In the genomic region with DNA sequence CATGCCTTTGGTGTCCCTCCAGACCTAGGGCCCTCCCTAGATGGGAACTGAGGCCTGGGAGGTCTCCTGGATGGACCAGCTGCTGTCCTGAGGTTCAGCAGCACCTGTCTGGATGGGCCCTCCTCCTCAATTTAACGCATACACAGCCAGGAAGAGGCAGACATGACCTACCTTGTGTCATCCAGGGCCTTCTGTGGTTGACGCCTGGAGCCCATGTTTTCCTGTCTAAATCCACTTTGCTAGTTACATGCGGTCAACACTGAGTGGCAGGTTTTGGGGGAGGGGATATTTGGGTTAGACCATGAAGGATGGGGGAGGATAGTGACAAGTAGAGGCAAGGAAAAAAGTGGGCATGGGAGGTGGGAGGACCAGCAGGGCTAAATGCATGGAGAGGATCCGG, we compare ENCODE assay signal across 13 cellular contexts. TPM values are rescaled to one million over a fixed set of nuclear protein-coding genes. Genes with fewer than 3 reads are reported as not detected.
A peak's percentile ranks its signal among the peaks of the same experiment; 100 is the strongest.
DNase-seq lines count a peak whose midpoint lies in the region; ATAC-seq and TF ChIP-seq lines count a peak whose summit lies in the region.
"Had no signal": no experiment of that assay in that cellular context is flagged by ENCODE, and none has a peak within 500 bp of the region (broad histone marks: within the 10 kb centered on the region; RNA-seq: fewer than 3 reads in every experiment).

No MANE protein-coding gene starts in this region.

- H3K36me3 ChIP-seq in HEK293 (ENCODE audit: control insufficient read depth in 2 of 2, insufficient read depth in 1 of 2, low read length in 2 of 2), result no peaks in the 10 kb centered on the region
- no peaks in the 10 kb centered on the region for H3K36me3 ChIP-seq in neuronal stem cell (replicated peaks in 1 of 2; ENCODE audit: control insufficient read depth in 2 of 2, insufficient read depth in 2 of 2, low read length in 2 of 2)
- H3K36me3 ChIP-seq: heart right ventricle, left lung, spleen had no signal

- no peak overlapping the region for H3K14ac ChIP-seq in neuronal stem cell (ENCODE audit: low read length)

- H3K27ac Mint-ChIP-seq in activated CD8-positive, alpha-beta memory T cell treated with anti-CD3 and anti-CD28 coated beads, Interleukin-2, amount 10 ng/mL, durations not matched to agents 7 days and 5 days, result peak overlapping the region; percentile 48
- peak overlapping the region; percentile 79 for H3K27ac Mint-ChIP-seq in activated T-helper 1 cell treated with anti-CD3 and anti-CD28 coated beads, Interleukin-12 subunit alpha, Interleukin-12 subunit beta, Interleukin-2, Interleukin-4 antibody, amounts not matched to agents 30 ng/mL and 10 ng/mL and 1 ng/mL, durations not matched to agents 14 hours and 24 hours and 36 hours
- no peak overlapping the region for H3K27ac Mint-ChIP-seq in T-helper 17 cell
- H3K27ac Mint-ChIP-seq: WTC11 had no signal

- no peak overlapping the region for H4K8ac ChIP-seq in neuronal stem cell (ENCODE audit: low read depth, low read length)

- DNase-seq in activated CD8-positive, alpha-beta memory T cell treated with anti-CD3 and anti-CD28 coated beads, Interleukin-2, amount 10 ng/mL, durations not matched to agents 7 days and 5 days, result no peak
- no peak for DNase-seq in activated CD8-positive, alpha-beta memory T cell treated with anti-CD3 and anti-CD28 coated beads, Interleukin-2, amount 50 U/mL, for 4 hours
- DNase-seq in activated T-helper 1 cell treated with anti-CD3 and anti-CD28 coated beads, Interleukin-12 subunit alpha, Interleukin-12 subunit beta, Interleukin-2, Interleukin-4 antibody, amounts not matched to agents 30 ng/mL and 10 ng/mL and 1 ng/mL, durations not matched to agents 14 hours and 24 hours and 36 hours (ENCODE audit: low spot score), result no peak
- no peak for DNase-seq in neuronal stem cell (ENCODE audit: low spot score)
- DNase-seq in T-helper 17 cell, result no peak
- no peak for DNase-seq in HT-29 (ENCODE audit: low spot score)
- DNase-seq: NCI-H1436 had no signal

- H2BK15ac ChIP-seq in neuronal stem cell (ENCODE audit: low read length), result no peak overlapping the region

- no peak for TF ChIP-seq CTCF in HEK293 (tag by site-specific recombination; IDR thresholded peaks at IDR 0.05)

- no peak overlapping the region for H4K91ac ChIP-seq in neuronal stem cell (ENCODE audit: low read depth, low read length, poor library complexity)

- H3K9ac ChIP-seq in neuronal stem cell (ENCODE audit: low read depth, low read length, poor library complexity), result no peak overlapping the region

- H3K9me3 ChIP-seq in HEK293 (ENCODE audit: control insufficient read depth, insufficient read depth, low read depth, low read length) (no peaks in the 10 kb centered on the region), neuronal stem cell (replicated peaks in 1 of 2; ENCODE audit: control insufficient read depth in 2 of 2, insufficient read depth in 1 of 2, low read depth in 1 of 2, low read length in 2 of 2) (no peaks in the 10 kb centered on the region), T-helper 17 cell (ENCODE audit: control insufficient read depth, low read length, poor library complexity, severe bottlenecking) (no peaks in the 10 kb centered on the region)
- H3K9me3 ChIP-seq: heart right ventricle, left lung, spleen had no signal

- POLR2A ChIA-PET in HEK293 (lab: Yijun Ruan, JAX), result interaction anchor here (0.9 to 6.2 kb wide), 3 partner anchors 28 to 43 kb away, joined by 3 to 60 read pairs (median 4); no protein-coding TSS in a partner anchor

- H3K4me2 ChIP-seq in neuronal stem cell (ENCODE audit: insufficient read depth, low read length, poor library complexity, severe bottlenecking), result no peak overlapping the region

- no peak overlapping the region for H3K4ac ChIP-seq in neuronal stem cell (ENCODE audit: low read length)

- H3K27ac ChIP-seq in HEK293 (ENCODE audit: extremely low read depth, low read depth, low read length) (no peak overlapping the region), neuronal stem cell (replicated peaks; ENCODE audit: low read length) (no peak overlapping the region)
- H3K27ac ChIP-seq: heart right ventricle, left lung, spleen had no signal

- peaks cover 37% of the 10 kb centered on the region for H3K4me1 Mint-ChIP-seq in activated CD8-positive, alpha-beta memory T cell treated with anti-CD3 and anti-CD28 coated beads, Interleukin-2, amount 10 ng/mL, durations not matched to agents 7 days and 5 days
- peaks cover 41% of the 10 kb centered on the region for H3K4me1 Mint-ChIP-seq in activated T-helper 1 cell treated with anti-CD3 and anti-CD28 coated beads, Interleukin-12 subunit alpha, Interleukin-12 subunit beta, Interleukin-2, Interleukin-4 antibody, amounts not matched to agents 30 ng/mL and 10 ng/mL and 1 ng/mL, durations not matched to agents 14 hours and 24 hours and 36 hours (ENCODE audit: low read depth)
- H3K4me1 Mint-ChIP-seq in T-helper 17 cell, result peaks cover 16% of the 10 kb centered on the region

- no peak overlapping the region for H2AFZ ChIP-seq in neuronal stem cell (ENCODE audit: low read length)

- no peak overlapping the region for H2BK5ac ChIP-seq in neuronal stem cell (ENCODE audit: low read length)

- H3K79me1 ChIP-seq in neuronal stem cell (ENCODE audit: low read depth, low read length), result no peaks in the 10 kb centered on the region

- intact Hi-C loops in activated T-helper 1 cell treated with anti-CD3 and anti-CD28 coated beads, Interleukin-12 subunit alpha, Interleukin-12 subunit beta, Interleukin-2, Interleukin-4 antibody, amounts not matched to agents 30 ng/mL and 10 ng/mL and 1 ng/mL, durations not matched to agents 14 hours and 24 hours and 36 hours (cut with micrococcal nuclease), result loop anchor here (5.0 to 10.0 kb wide), 2 partner anchors 619 to 1326 kb away; partner anchors contain the start of gene FBXW11

- peak overlapping the region; percentile 25 for H3K18ac ChIP-seq in neuronal stem cell (ENCODE audit: low read length)

- H3K27me3 ChIP-seq in neuronal stem cell (ENCODE audit: control insufficient read depth in 3 of 3, insufficient read depth in 3 of 3, low read depth in 1 of 3, low read length in 3 of 3), result peaks cover 3 to 61% (median 27%) of the 10 kb centered on the region in 3 experiments

- H3K4me3 ChIP-seq in HEK293 (ENCODE audit: low read depth, low read length) (no peak overlapping the region), neuronal stem cell (ENCODE audit: low read length in 2 of 2) (no peak overlapping the region)
- H3K4me3 ChIP-seq: heart right ventricle, left lung, spleen had no signal

- no peak overlapping the region for H3K4me3 Mint-ChIP-seq in activated CD8-positive, alpha-beta memory T cell treated with anti-CD3 and anti-CD28 coated beads, Interleukin-2, amount 10 ng/mL, durations not matched to agents 7 days and 5 days
- H3K4me3 Mint-ChIP-seq in activated T-helper 1 cell treated with anti-CD3 and anti-CD28 coated beads, Interleukin-12 subunit alpha, Interleukin-12 subunit beta, Interleukin-2, Interleukin-4 antibody, amounts not matched to agents 30 ng/mL and 10 ng/mL and 1 ng/mL, durations not matched to agents 14 hours and 24 hours and 36 hours, result peak overlapping the region; percentile 56
- no peak overlapping the region for H3K4me3 Mint-ChIP-seq in T-helper 17 cell

- H2AK5ac ChIP-seq in neuronal stem cell (ENCODE audit: low read depth, low read length), result peak overlapping the region; percentile 44

- H3K27me3 Mint-ChIP-seq in activated CD8-positive, alpha-beta memory T cell treated with anti-CD3 and anti-CD28 coated beads, Interleukin-2, amount 10 ng/mL, durations not matched to agents 7 days and 5 days, result peaks cover 50% of the 10 kb centered on the region
- peaks cover 9% of the 10 kb centered on the region for H3K27me3 Mint-ChIP-seq in activated T-helper 1 cell treated with anti-CD3 and anti-CD28 coated beads, Interleukin-12 subunit alpha, Interleukin-12 subunit beta, Interleukin-2, Interleukin-4 antibody, amounts not matched to agents 30 ng/mL and 10 ng/mL and 1 ng/mL, durations not matched to agents 14 hours and 24 hours and 36 hours (ENCODE audit: insufficient read depth)
- H3K27me3 Mint-ChIP-seq in T-helper 17 cell, result peaks cover 68% of the 10 kb centered on the region

- peak overlapping the region; percentile 51 for H2BK12ac ChIP-seq in neuronal stem cell (ENCODE audit: low read length)

- CTCF ChIA-PET in activated CD8-positive, alpha-beta memory T cell treated with anti-CD3 and anti-CD28 coated beads, Interleukin-2, amount 10 ng/mL, durations not matched to agents 7 days and 5 days (lab: Charles Lee), result interaction anchor here (0.6 to 7.0 kb wide), 32 partner anchors 9 to 622 kb away, joined by 3 to 121 read pairs (median 3); partner anchors contain the start of genes ATP6V0E1 and BOD1
- CTCF ChIA-PET in HEK293 (lab: Yijun Ruan, JAX), result interaction anchor here (0.6 to 7.8 kb wide), 19 partner anchors 11 to 623 kb away, joined by 3 to 212 read pairs (median 4); partner anchors contain the start of gene BNIP1

- H2BK120ac ChIP-seq in neuronal stem cell (ENCODE audit: low read depth, low read length), result no peak overlapping the region

- H3K4me1 ChIP-seq in HEK293 (ENCODE audit: control insufficient read depth, insufficient read depth, low read length) (no peaks in the 10 kb centered on the region), neuronal stem cell (ENCODE audit: control insufficient read depth in 2 of 2, insufficient read depth in 1 of 2, low read depth in 1 of 2, low read length in 2 of 2) (peaks cover 12 to 27% of the 10 kb centered on the region in 2 donors)

- no peaks in the 10 kb centered on the region for H3K9me3 Mint-ChIP-seq in activated CD8-positive, alpha-beta memory T cell treated with anti-CD3 and anti-CD28 coated beads, Interleukin-2, amount 10 ng/mL, durations not matched to agents 7 days and 5 days (ENCODE audit: low read depth)
- H3K9me3 Mint-ChIP-seq in activated T-helper 1 cell treated with anti-CD3 and anti-CD28 coated beads, Interleukin-12 subunit alpha, Interleukin-12 subunit beta, Interleukin-2, Interleukin-4 antibody, amounts not matched to agents 30 ng/mL and 10 ng/mL and 1 ng/mL, durations not matched to agents 14 hours and 24 hours and 36 hours, result no peaks in the 10 kb centered on the region

- no peak for ATAC-seq in activated CD8-positive, alpha-beta memory T cell treated with anti-CD3 and anti-CD28 coated beads, Interleukin-2, amount 10 ng/mL, durations not matched to agents 7 days and 5 days
- no peak for ATAC-seq in T-helper 17 cell
- ATAC-seq in HG02763 (IDR thresholded peaks at IDR 0.05; ENCODE audit: unreplicated experiment), result no peak

- WGBS in neuronal stem cell (ENCODE audit: extremely low coverage in 2 of 2, insufficient read length in 2 of 2, insufficient replicate concordance in 1 of 2), 2 donors, result no CpG with 5 or more reads among the region's 4 CpGs

- H3K36me3 Mint-ChIP-seq in activated CD8-positive, alpha-beta memory T cell treated with anti-CD3 and anti-CD28 coated beads, Interleukin-2, amount 10 ng/mL, durations not matched to agents 7 days and 5 days, result peaks cover 6% of the 10 kb centered on the region
- H3K36me3 Mint-ChIP-seq in activated T-helper 1 cell treated with anti-CD3 and anti-CD28 coated beads, Interleukin-12 subunit alpha, Interleukin-12 subunit beta, Interleukin-2, Interleukin-4 antibody, amounts not matched to agents 30 ng/mL and 10 ng/mL and 1 ng/mL, durations not matched to agents 14 hours and 24 hours and 36 hours (ENCODE audit: low read depth), result peaks cover 9% of the 10 kb centered on the region
- H3K36me3 Mint-ChIP-seq in T-helper 17 cell (ENCODE audit: low read depth), result peaks cover 7% of the 10 kb centered on the region

- H3K23ac ChIP-seq in neuronal stem cell (ENCODE audit: low read depth, low read length, poor library complexity), result no peak overlapping the region

RNA-seq across cellular contexts. Expression of gene STC2, which starts 3.1 kb away (rescaled TPM):
- total RNA-seq in activated CD8-positive, alpha-beta memory T cell treated with anti-CD3 and anti-CD28 coated beads, Interleukin-2, amount 10 ng/mL, durations not matched to agents 7 days and 5 days, result 10 to 100 TPM in 1 of 2 experiments, 1 to 10 TPM in 1; 6.7 to 13.0 TPM
- 25.4 and 27.7 TPM in 2 replicates for total RNA-seq in activated T-helper 1 cell treated with anti-CD3 and anti-CD28 coated beads, Interleukin-12 subunit alpha, Interleukin-12 subunit beta, Interleukin-2, Interleukin-4 antibody, amounts not matched to agents 30 ng/mL and 10 ng/mL and 1 ng/mL, durations not matched to agents 14 hours and 24 hours and 36 hours
- 5.7 TPM for polyA plus RNA-seq in neuronal stem cell (2013, experiment 1 of 2)
- polyA plus RNA-seq in neuronal stem cell (2013, experiment 2 of 2), result 6.0 TPM
- not detected for total RNA-seq in T-helper 17 cell
- total RNA-seq in HT-29 (2014; rRNA removed; shearing (Covaris generic)), result not detected in 2 replicates
